Comparison of ENCODE assay signal across 8 cellular contexts in the genomic region with DNA sequence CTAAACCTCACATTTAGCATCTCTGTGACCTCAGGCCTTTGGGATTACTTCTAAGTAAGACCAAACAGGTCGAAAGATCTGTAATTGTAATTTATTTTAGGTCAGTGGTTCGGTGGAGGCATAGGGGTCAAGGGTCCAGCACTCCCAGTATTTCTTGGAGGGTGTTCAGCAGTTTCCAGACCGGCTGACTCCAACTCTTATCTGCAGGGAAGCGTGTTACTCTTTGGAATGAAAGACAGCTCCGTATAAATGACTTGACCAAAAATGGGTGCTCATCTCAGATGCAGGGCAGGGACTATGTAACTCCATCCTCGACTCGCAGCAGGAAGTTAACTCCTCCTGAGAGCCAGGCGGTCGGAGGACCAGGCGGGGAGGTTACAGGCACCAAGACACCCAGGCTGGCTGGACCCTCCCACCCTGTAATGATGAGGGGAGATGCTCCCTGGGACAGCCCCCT. TPM values are rescaled to one million over a fixed set of nuclear protein-coding genes. Genes with fewer than 3 reads are reported as not detected.
A peak's percentile ranks its signal among the peaks of the same experiment; 100 is the strongest.
DNase-seq lines count a peak whose midpoint lies in the region; ATAC-seq lines count a peak whose summit lies in the region.

No MANE protein-coding gene starts in this region.

- no peak for DNase-seq in activated T-cell treated with anti-CD3 and anti-CD28 coated beads, Interleukin-2, amount 50 U/mL, for 24 hours
- DNase-seq in activated T-cell treated with anti-CD3 and anti-CD28 coated beads for 4 hours, result no peak
- DNase-seq in activated naive CD8-positive, alpha-beta T cell treated with anti-CD3 and anti-CD28 coated beads, Interleukin-2, amount 10 ng/mL, durations not matched to agents 7 days and 5 days, result no peak
- DNase-seq in left lobe of liver (ENCODE audit: low spot score), result no peak
- DNase-seq in SW480 (ENCODE audit: low spot score), result no peak

- H3K27ac ChIP-seq in thymus (ENCODE audit: low read depth), result no peak overlapping the region

- H3K27ac Mint-ChIP-seq in activated T-cell treated with anti-CD3 and anti-CD28 coated beads, Interleukin-2, amount 50 U/mL, for 24 hours, result peak overlapping the region; percentile 92
- peak overlapping the region; percentile 93 for H3K27ac Mint-ChIP-seq in activated naive CD8-positive, alpha-beta T cell treated with anti-CD3 and anti-CD28 coated beads, Interleukin-2, amount 10 ng/mL, durations not matched to agents 7 days and 5 days

- H3K36me3 Mint-ChIP-seq in activated T-cell treated with anti-CD3 and anti-CD28 coated beads, Interleukin-2, amount 50 U/mL, for 24 hours (ENCODE audit: low read depth), result peaks cover 12% of the 10 kb centered on the region
- peaks cover 2% of the 10 kb centered on the region for H3K36me3 Mint-ChIP-seq in activated naive CD8-positive, alpha-beta T cell treated with anti-CD3 and anti-CD28 coated beads, Interleukin-2, amount 10 ng/mL, durations not matched to agents 7 days and 5 days

- WGBS in thymus, result 6% methylated on average over 10 of the region's 10 CpGs

- H3K4me1 Mint-ChIP-seq in activated T-cell treated with anti-CD3 and anti-CD28 coated beads, Interleukin-2, amount 50 U/mL, for 24 hours (ENCODE audit: low read depth), result peaks cover 28% of the 10 kb centered on the region
- peaks cover 18% of the 10 kb centered on the region for H3K4me1 Mint-ChIP-seq in activated naive CD8-positive, alpha-beta T cell treated with anti-CD3 and anti-CD28 coated beads, Interleukin-2, amount 10 ng/mL, durations not matched to agents 7 days and 5 days

- peak overlapping the region; percentile 89 for H3K4me3 ChIP-seq in thymus (ENCODE audit: low read length)

- no peaks in the 10 kb centered on the region for H3K36me3 ChIP-seq in thymus (ENCODE audit: control insufficient read depth, insufficient read depth)

- ATAC-seq in activated naive CD8-positive, alpha-beta T cell treated with anti-CD3 and anti-CD28 coated beads, Interleukin-2, amount 10 ng/mL, durations not matched to agents 7 days and 5 days (ENCODE audit: low read depth), result no peak
- ATAC-seq in left lobe of liver (peak; percentile 46), GM19351 (IDR thresholded peaks at IDR 0.05; ENCODE audit: unreplicated experiment) (no peak), HG02981 (IDR thresholded peaks at IDR 0.05; ENCODE audit: unreplicated experiment) (no peak)

- H3K27me3 Mint-ChIP-seq in activated T-cell treated with anti-CD3 and anti-CD28 coated beads, Interleukin-2, amount 50 U/mL, for 24 hours, result no peaks in the 10 kb centered on the region
- peaks cover 11% of the 10 kb centered on the region for H3K27me3 Mint-ChIP-seq in activated naive CD8-positive, alpha-beta T cell treated with anti-CD3 and anti-CD28 coated beads, Interleukin-2, amount 10 ng/mL, durations not matched to agents 7 days and 5 days

- peak overlapping the region; percentile 92 for H3K4me3 Mint-ChIP-seq in activated T-cell treated with anti-CD3 and anti-CD28 coated beads, Interleukin-2, amount 50 U/mL, for 24 hours
- peak overlapping the region; percentile 92 for H3K4me3 Mint-ChIP-seq in activated naive CD8-positive, alpha-beta T cell treated with anti-CD3 and anti-CD28 coated beads, Interleukin-2, amount 10 ng/mL, durations not matched to agents 7 days and 5 days

- POLR2A ChIA-PET in activated naive CD8-positive, alpha-beta T cell treated with anti-CD3 and anti-CD28 coated beads, Interleukin-2, amount 10 ng/mL, durations not matched to agents 7 days and 5 days (lab: Charles Lee), result interaction anchor here (1.0 kb wide), 2 partner anchors 275 to 782 kb away, joined by 3 to 4 read pairs; partner anchors contain the start of gene RFK

- H3K4me1 ChIP-seq in thymus (ENCODE audit: control insufficient read depth, insufficient read depth, low read length), result peaks cover 4% of the 10 kb centered on the region

- H3K9me3 ChIP-seq in thymus (ENCODE audit: control insufficient read depth), result no peaks in the 10 kb centered on the region

- H3K27me3 ChIP-seq in thymus (ENCODE audit: control insufficient read depth, insufficient read depth), result no peaks in the 10 kb centered on the region

- no peaks in the 10 kb centered on the region for H3K9me3 Mint-ChIP-seq in activated T-cell treated with anti-CD3 and anti-CD28 coated beads, Interleukin-2, amount 50 U/mL, for 24 hours
- H3K9me3 Mint-ChIP-seq in activated naive CD8-positive, alpha-beta T cell treated with anti-CD3 and anti-CD28 coated beads, Interleukin-2, amount 10 ng/mL, durations not matched to agents 7 days and 5 days, result no peaks in the 10 kb centered on the region

RNA-seq across cellular contexts. Expression of gene VPS13A, which starts 0.6 kb away (rescaled TPM):
- total RNA-seq in activated naive CD8-positive, alpha-beta T cell treated with anti-CD3 and anti-CD28 coated beads, Interleukin-2, amount 10 ng/mL, durations not matched to agents 7 days and 5 days, result 10 to 100 TPM; 46.5 to 54.2 TPM
- total RNA-seq in left lobe of liver, result 13.9 TPM
- polyA plus RNA-seq in thymus, result 22.8 TPM
